In genomic region chrX:30885136-30885535, GRCh38 we compare ENCODE assay signal across 25 cellular contexts. TPM values are rescaled to one million over a fixed set of nuclear protein-coding genes. Genes with fewer than 3 reads are reported as not detected.
DNase-seq lines count a peak whose midpoint lies in the region; ATAC-seq and TF ChIP-seq lines count a peak whose summit lies in the region.
"Had no signal": no experiment of that assay in that cellular context is flagged by ENCODE, and none has a peak within 500 bp of the region (broad histone marks: within the 10 kb centered on the region; RNA-seq: fewer than 3 reads in every experiment).

No MANE protein-coding gene starts in this region.

- 33% methylated on average over 2 of the region's 2 CpGs for WGBS in liver
- WGBS in testis, 2 donors, result 43 to 45% methylated on average over 2 of the region's 2 CpGs

- intact Hi-C loops in Calu3 (cut with micrococcal nuclease; ENCODE audit: unreplicated experiment), result loop anchor here (5.0 kb wide), 1 partner anchor 72 kb away; no protein-coding TSS in a partner anchor
- intact Hi-C loops in testis (cut with DNase I; ENCODE audit: low total_unique reads), result no loop called here

- no peak for TF ChIP-seq POLR2A in testis (IDR thresholded peaks at IDR 0.05)

- peaks cover 6 to 29% (median 21%) of the 10 kb centered on the region in 4 donors for H3K4me1 ChIP-seq in liver (ENCODE audit: control insufficient read depth in 4 of 4, insufficient read depth in 4 of 4, low read length in 3 of 4)
- H3K4me1 ChIP-seq in testis, result no peaks in the 10 kb centered on the region
- H3K4me1 ChIP-seq: SJSA1 had no signal

- H3K4me1 Mint-ChIP-seq in Calu3 (ENCODE audit: low read depth, unreplicated experiment), result peaks cover 14% of the 10 kb centered on the region
- peaks cover 25% of the 10 kb centered on the region for H3K4me1 Mint-ChIP-seq in activated T-helper 17 cell treated with anti-CD3 and anti-CD28 coated beads, Interleukin-2, amount 50 U/mL, for 72 hours

- no peak for ATAC-seq in activated T-helper 17 cell treated with anti-CD3 and anti-CD28 coated beads, Interleukin-2, amount 50 U/mL, for 72 hours (replicated peaks)
- ATAC-seq in HG03354 (IDR thresholded peaks at IDR 0.05; ENCODE audit: poor library complexity, severe bottlenecking, unreplicated experiment), result no peak
- ATAC-seq in GM19351 (IDR thresholded peaks at IDR 0.05; ENCODE audit: unreplicated experiment), result no peak
- ATAC-seq: A549, Right ventricle myocardium inferior had no signal

- TF ChIP-seq CTCF in Calu3 (IDR thresholded peaks at IDR 0.05; ENCODE audit: unreplicated experiment) (no peak), VCaP (conservative IDR thresholded peaks at IDR 0.05) (no peak), liver (IDR thresholded peaks at IDR 0.05; ENCODE audit: low read depth, low read length, missing input control) (peak; percentile 2), testis (IDR thresholded peaks at IDR 0.05) (no peak)

- H3K9me3 ChIP-seq in liver (ENCODE audit: control insufficient read depth in 4 of 4, low read length in 3 of 4) (no peaks in the 10 kb centered on the region), testis (no peaks in the 10 kb centered on the region)
- H3K9me3 ChIP-seq: A549, SJSA1 had no signal

- H3K4me3 Mint-ChIP-seq in Calu3 (ENCODE audit: low read depth, unreplicated experiment), result no peak overlapping the region
- no peak overlapping the region for H3K4me3 Mint-ChIP-seq in activated T-helper 17 cell treated with anti-CD3 and anti-CD28 coated beads, Interleukin-2, amount 50 U/mL, for 72 hours
- H3K4me3 Mint-ChIP-seq: B cell, CD14-positive monocyte had no signal

- H3K27ac ChIP-seq in VCaP (peak overlapping the region; percentile 83), liver (ENCODE audit: low read depth in 1 of 2, low read length in 2 of 2) (peak overlapping the region; percentile 35 to 51), testis (peak overlapping the region; percentile 55 to 75)
- H3K27ac ChIP-seq: A549, GM23248, PC-9, SJSA1 had no signal

- H3K4me3 ChIP-seq in liver (ENCODE audit: low read depth in 1 of 3, low read length in 3 of 3) (no peak overlapping the region), testis (no peak overlapping the region)
- H3K4me3 ChIP-seq: A549, GM23248, PC-9, SJSA1 had no signal

- H3K27me3 ChIP-seq in liver (ENCODE audit: control insufficient read depth in 4 of 4, insufficient read depth in 4 of 4, low read length in 3 of 4), result no peaks in the 10 kb centered on the region
- H3K27me3 ChIP-seq in testis, result no peaks in the 10 kb centered on the region
- H3K27me3 ChIP-seq: SJSA1 had no signal

- TF ChIP-seq RAD21 in liver (IDR thresholded peaks at IDR 0.05), result peak in 1 of 2 donors; percentile 42

- BruUV-seq in Calu3 (replicated peaks; lab: Mats Ljungman, UMichigan), result no TSS peak

- no peaks in the 10 kb centered on the region for H3K27me3 Mint-ChIP-seq in Calu3 (ENCODE audit: unreplicated experiment)
- no peaks in the 10 kb centered on the region for H3K27me3 Mint-ChIP-seq in activated T-helper 17 cell treated with anti-CD3 and anti-CD28 coated beads, Interleukin-2, amount 50 U/mL, for 72 hours
- H3K27me3 Mint-ChIP-seq: B cell; CD8-positive, alpha-beta memory T cell had no signal

- peaks cover 26% of the 10 kb centered on the region for H3K36me3 Mint-ChIP-seq in Calu3 (ENCODE audit: insufficient read depth, unreplicated experiment)
- H3K36me3 Mint-ChIP-seq in activated T-helper 17 cell treated with anti-CD3 and anti-CD28 coated beads, Interleukin-2, amount 50 U/mL, for 72 hours (ENCODE audit: low read depth), result peaks cover 21% of the 10 kb centered on the region

- H3K36me3 ChIP-seq in liver (ENCODE audit: control insufficient read depth in 4 of 4, insufficient read depth in 3 of 4, low read depth in 1 of 4, low read length in 3 of 4) (no peaks in the 10 kb centered on the region), testis (ENCODE audit: low read depth, missing control alignments) (no peaks in the 10 kb centered on the region)

- CTCF ChIA-PET in Calu3 (lab: Charles Lee), result no interaction called here

- H3K9ac ChIP-seq in liver (ENCODE audit: low read depth in 1 of 2, low read length in 2 of 2), result no peak overlapping the region
- H3K9ac ChIP-seq: GM23248 had no signal

- DNase-seq in Calu3 (no peak), testis (no peak)
- DNase-seq: CD8-positive, alpha-beta memory T cell; DMS79 treated with DMSO at 0.1 percent for 48 hours; GF-D8; GM23248; H7; KG1; MM.1S; NCI-H2029; NCI-H446; NCI-H524 treated with DMSO at 0.1 percent for 48 hours; NCI-H774; NK-92 treated with Interleukin-12 subunit alpha and Interleukin-12 subunit beta, amount 100 ng/mL, for 24 hours; PC-9 had no signal

- H3K9me3 Mint-ChIP-seq in Calu3 (ENCODE audit: low read depth, unreplicated experiment), result no peaks in the 10 kb centered on the region
- H3K9me3 Mint-ChIP-seq in activated T-helper 17 cell treated with anti-CD3 and anti-CD28 coated beads, Interleukin-2, amount 50 U/mL, for 72 hours, result no peaks in the 10 kb centered on the region
- H3K9me3 Mint-ChIP-seq: CD8-positive, alpha-beta memory T cell had no signal

- H3K27ac Mint-ChIP-seq in Calu3 (ENCODE audit: unreplicated experiment), result peak overlapping the region; percentile 22
- no peak overlapping the region for H3K27ac Mint-ChIP-seq in activated T-helper 17 cell treated with anti-CD3 and anti-CD28 coated beads, Interleukin-2, amount 50 U/mL, for 72 hours
- H3K27ac Mint-ChIP-seq: B cell, CD14-positive monocyte had no signal

TF ChIP-seq in liver, 16 proteins besides CTCF, POLR2A, EP300 and RAD21:
- peak; percentile 54 to 59 for TF ChIP-seq RXRA (IDR thresholded peaks at IDR 0.05)
- TF ChIP-seq REST (IDR thresholded peaks at IDR 0.05), result peak; percentile 0
- no peak for TF ChIP-seq TAF1 (conservative IDR thresholded peaks at IDR 0.05)
- TF ChIP-seq ZBTB33 (IDR thresholded peaks at IDR 0.05), result peak; percentile 50
- no peak for TF ChIP-seq MAX (IDR thresholded peaks at IDR 0.05)
- TF ChIP-seq FOXA2 (IDR thresholded peaks at IDR 0.05), result no peak
- TF ChIP-seq ATF3 (IDR thresholded peaks at IDR 0.05), result no peak
- TF ChIP-seq FOXA1 (IDR thresholded peaks at IDR 0.05), result no peak
- peak; percentile 73 to 84 for TF ChIP-seq HNF4A (conservative IDR thresholded peaks at IDR 0.05)
- peak in 1 of 2 donors; percentile 16 for TF ChIP-seq JUND (IDR thresholded peaks at IDR 0.05)
- TF ChIP-seq SP1 (IDR thresholded peaks at IDR 0.05), result peak; percentile 75
- no peak for TF ChIP-seq NR2F2 (IDR thresholded peaks at IDR 0.05)
- no peak for TF ChIP-seq EGR1 (IDR thresholded peaks at IDR 0.05; ENCODE audit: low read depth in 2 of 2)
- peak; percentile 50 for TF ChIP-seq HNF4G (IDR thresholded peaks at IDR 0.05)
- TF ChIP-seq GABPA (IDR thresholded peaks at IDR 0.05 in 1 of 2, conservative IDR thresholded peaks at IDR 0.05 in 1 of 2), result no peak
- TF ChIP-seq YY1 (IDR thresholded peaks at IDR 0.05), result peak; percentile 35

RNA-seq across cellular contexts. Expression of gene TAB3, which starts 3.9 kb away (rescaled TPM):
- 30.9 and 32.9 TPM in 2 replicates for total RNA-seq in Calu3 (2022)
- total RNA-seq in liver, result 10 to 100 TPM; 21.4 to 32.2 TPM
- 10 to 100 TPM; 10.0 to 13.3 TPM for polyA plus RNA-seq in liver
- 100 to 1,000 TPM; 166 to 181 TPM for total RNA-seq in testis
- 33.0 TPM for polyA plus RNA-seq in testis (ENCODE audit: insufficient read depth, low read depth, low replicate concordance)
- total RNA-seq in activated T-helper 17 cell treated with anti-CD3 and anti-CD28 coated beads, Interleukin-2, amount 50 U/mL, for 72 hours, result 10 to 100 TPM; 22.0 to 25.1 TPM
